8 cellular contexts compared by ENCODE assay signal in the genomic region with DNA sequence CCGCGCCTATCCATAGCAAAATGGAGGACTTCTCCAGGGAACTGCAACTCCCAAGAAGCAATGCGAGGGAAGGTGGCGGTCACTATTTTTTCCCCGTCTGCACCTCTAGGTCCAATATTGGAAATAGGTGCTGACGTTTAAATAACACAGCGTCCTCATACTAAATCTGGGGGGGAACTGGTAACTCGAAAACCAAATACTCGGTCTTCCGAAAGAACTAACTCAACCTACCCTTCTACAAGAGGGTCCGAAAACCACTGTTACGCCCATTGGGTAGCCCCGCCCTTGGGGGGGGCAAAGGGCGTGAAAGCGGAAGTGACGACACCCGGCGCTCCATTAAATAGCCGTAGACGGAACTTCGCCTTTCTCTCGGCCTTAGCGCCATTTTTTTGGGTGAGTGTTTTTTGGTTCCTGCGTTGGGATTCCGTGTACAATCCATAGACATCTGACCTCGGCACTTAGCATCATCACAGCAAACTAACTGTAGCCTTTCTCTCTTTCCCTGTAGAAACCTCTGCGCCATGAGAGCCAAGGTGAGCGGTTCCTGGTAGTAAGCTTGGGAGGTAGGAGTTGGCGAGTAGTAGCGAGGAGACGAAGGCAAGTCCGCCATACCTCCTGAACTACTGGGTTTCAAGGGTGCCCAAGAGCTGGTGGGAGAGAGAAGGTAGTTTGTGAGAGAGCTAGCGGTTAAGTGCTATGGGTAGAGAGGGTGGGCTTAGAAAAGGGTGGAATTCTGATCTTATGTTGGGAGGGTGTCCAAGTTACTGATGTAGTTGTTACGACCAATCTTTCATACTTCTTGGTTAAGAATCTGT. TPM values are rescaled to one million over a fixed set of nuclear protein-coding genes. Genes with fewer than 3 reads are reported as not detected.
DNase-seq lines count a peak whose midpoint lies in the region; ATAC-seq lines count a peak whose summit lies in the region.

A gene (plus strand): TSS at position 367 of the 815 bp plus-strand sequence.

- H3K27ac Mint-ChIP-seq in naive B cell, result peak within 1 kb of the TSS; percentile 96 to 100 (median 99)
- peak within 1 kb of the TSS; percentile 91 for H3K27ac Mint-ChIP-seq in stimulated activated memory B cell treated with anti-CD40 and anti-IgM and Interleukin-4, amounts not matched to agents 10 μg/mL and 1 μg/mL and 100 μg/mL, for 72 hours

- H3K4me1 Mint-ChIP-seq in naive B cell, result peaks cover 32 to 43% (median 37%) of the 10 kb centered on the region in 3 donors
- peaks cover 30% of the 10 kb centered on the region for H3K4me1 Mint-ChIP-seq in stimulated activated memory B cell treated with anti-CD40 and anti-IgM and Interleukin-4, amounts not matched to agents 10 μg/mL and 1 μg/mL and 100 μg/mL, for 72 hours

- ATAC-seq in GM21737 (IDR thresholded peaks at IDR 0.05; ENCODE audit: unreplicated experiment) (peak; percentile 47), naive B cell (ENCODE audit: low read depth in 2 of 2) (peak; percentile 40 to 49)
- peak; percentile 76 for ATAC-seq in stimulated activated memory B cell treated with anti-CD40 and anti-IgM and Interleukin-4, amounts not matched to agents 10 μg/mL and 1 μg/mL and 100 μg/mL, for 72 hours

- peaks cover 9 to 24% of the 10 kb centered on the region in 2 donors for H3K36me3 Mint-ChIP-seq in naive B cell
- H3K36me3 Mint-ChIP-seq in stimulated activated memory B cell treated with anti-CD40 and anti-IgM and Interleukin-4, amounts not matched to agents 10 μg/mL and 1 μg/mL and 100 μg/mL, for 72 hours, result peaks cover 51% of the 10 kb centered on the region

- no peaks in the 10 kb centered on the region for H3K27me3 Mint-ChIP-seq in naive B cell
- H3K27me3 Mint-ChIP-seq in stimulated activated memory B cell treated with anti-CD40 and anti-IgM and Interleukin-4, amounts not matched to agents 10 μg/mL and 1 μg/mL and 100 μg/mL, for 72 hours, result no peaks in the 10 kb centered on the region

- H3K9me3 Mint-ChIP-seq in naive B cell, result no peaks in the 10 kb centered on the region
- H3K9me3 Mint-ChIP-seq in stimulated activated memory B cell treated with anti-CD40 and anti-IgM and Interleukin-4, amounts not matched to agents 10 μg/mL and 1 μg/mL and 100 μg/mL, for 72 hours, result no peaks in the 10 kb centered on the region

- H3K4me3 Mint-ChIP-seq in naive B cell, result peak within 1 kb of the TSS; percentile 89 to 99 (median 95)
- peak within 1 kb of the TSS; percentile 100 for H3K4me3 Mint-ChIP-seq in stimulated activated memory B cell treated with anti-CD40 and anti-IgM and Interleukin-4, amounts not matched to agents 10 μg/mL and 1 μg/mL and 100 μg/mL, for 72 hours

- peak; percentile 90 for DNase-seq in DMS153 (lab: John Stamatoyannopoulos, UW)
- peak; percentile 93 for DNase-seq in LHCN-M2 (ENCODE audit: low read depth)
- DNase-seq in RPMI7951 (ENCODE audit: low read depth), result peak; percentile 90
- peak; percentile 86 for DNase-seq in activated T-helper 1 cell treated with Interleukin-2 at 50 U/mL for 16 hours (ENCODE audit: low read depth)
- peak; percentile 89 for DNase-seq in fibroblast of gingiva (ENCODE audit: low read depth)
- peak; percentile 95 for DNase-seq in naive B cell

RNA-seq across cellular contexts. Expression of the gene that starts here (rescaled TPM):
- 1,853 and 1,922 TPM in 2 replicates for total RNA-seq in LHCN-M2 (2014; rRNA removed)
- 8,168 TPM for polyA plus RNA-seq in LHCN-M2 (2012)
- total RNA-seq in RPMI7951 (2014; rRNA removed; shearing (Covaris generic)), result 2,792 and 3,380 TPM in 2 replicates
- polyA plus RNA-seq in naive B cell (ENCODE audit: low read depth in 6 of 6), result 1,000 to 10,000 TPM; 5,503 to 9,903 (median 8,851) TPM

Comparison
In these comparisons a context has a peak if more than half of its experiments do, and no peak if none do; other contexts are left out.
1. Peak in every context shown above with its lines: DNase-seq and ATAC-seq.